Comparison of ENCODE assay signal across 21 cellular contexts in the genomic region with DNA sequence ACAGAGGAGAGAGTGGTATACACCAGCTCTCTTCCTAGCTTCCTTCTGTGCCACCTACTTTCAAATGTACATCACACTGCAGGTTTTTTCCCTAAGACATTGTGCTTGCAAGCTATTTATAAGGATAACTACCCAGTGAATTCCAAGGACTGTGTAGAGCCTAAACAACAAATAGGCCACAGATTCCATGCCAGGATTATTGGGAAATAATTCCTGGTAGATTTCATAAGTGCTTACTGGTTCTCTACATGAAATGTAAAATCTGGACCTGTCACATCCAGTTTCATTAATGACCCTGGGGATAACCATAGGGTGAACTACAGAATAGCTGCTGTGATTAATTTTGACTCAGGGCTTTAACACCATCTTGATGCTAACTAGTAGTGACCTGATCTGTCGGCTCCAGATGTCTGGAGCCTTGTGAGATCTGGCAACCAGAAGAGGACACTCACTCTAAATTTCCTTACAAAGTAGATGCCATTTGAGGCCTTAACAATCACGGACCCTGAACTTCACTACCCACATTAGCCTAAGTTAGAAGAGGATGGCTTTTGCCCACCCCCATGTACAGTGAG. TPM values are rescaled to one million over a fixed set of nuclear protein-coding genes. Genes with fewer than 3 reads are reported as not detected.
DNase-seq lines count a peak whose midpoint lies in the region; ATAC-seq and TF ChIP-seq lines count a peak whose summit lies in the region.
"Had no signal": no experiment of that assay in that cellular context is flagged by ENCODE, and none has a peak within 500 bp of the region (broad histone marks: within the 10 kb centered on the region; RNA-seq: fewer than 3 reads in every experiment).

No MANE protein-coding gene starts in this region.

- in situ Hi-C loops in gastrocnemius medialis (cut with MboI; ENCODE audit: low sequenced_read_pairs in 4 of 4), result no loop called here

- H3K27me3 Mint-ChIP-seq in chondrocyte (ENCODE audit: low read depth), result no peaks in the 10 kb centered on the region
- H3K27me3 Mint-ChIP-seq: B cell had no signal

- no peaks in the 10 kb centered on the region for H3K9me3 ChIP-seq in WERI-Rb-1 (ENCODE audit: severe bottlenecking)
- no peaks in the 10 kb centered on the region for H3K9me3 ChIP-seq in gastrocnemius medialis
- H3K9me3 ChIP-seq: SK-N-SH had no signal

- peaks cover 16% of the 10 kb centered on the region for H3K4me1 Mint-ChIP-seq in chondrocyte (ENCODE audit: low read depth)
- H3K4me1 Mint-ChIP-seq: B cell; CD8-positive, alpha-beta memory T cell had no signal

- H3K27me3 ChIP-seq in WERI-Rb-1 (ENCODE audit: insufficient read depth, low read depth, severe bottlenecking) (no peaks in the 10 kb centered on the region), gastrocnemius medialis (no peaks in the 10 kb centered on the region)

- no peaks in the 10 kb centered on the region for H3K9me3 Mint-ChIP-seq in chondrocyte (ENCODE audit: low read depth)
- H3K9me3 Mint-ChIP-seq: CD8-positive, alpha-beta memory T cell had no signal

- TF ChIP-seq POLR2A in gastrocnemius medialis (IDR thresholded peaks at IDR 0.05), result no peak

- H3K27ac ChIP-seq in WERI-Rb-1, result no peak overlapping the region
- peak overlapping the region; percentile 69 to 83 (median 80) for H3K27ac ChIP-seq in gastrocnemius medialis

- no peak overlapping the region for H3K4me3 ChIP-seq in WERI-Rb-1 (ENCODE audit: low read depth, low read length)
- no peak overlapping the region for H3K4me3 ChIP-seq in gastrocnemius medialis

- DNase-seq in WERI-Rb-1, result peak; percentile 62
- DNase-seq in chondrocyte (ENCODE audit: low spot score), result no peak
- peak; percentile 18 for DNase-seq in islet precursor cell
- DNase-seq in gastrocnemius medialis, result no peak
- DNase-seq in Kasumi-1 (lab: John Stamatoyannopoulos, UW), result no peak
- no peak for DNase-seq in AML-193 (lab: John Stamatoyannopoulos, UW)
- DNase-seq: CD8-positive, alpha-beta memory T cell; DMS 273 treated with DMSO at 0.1 percent for 48 hours; DMS79 treated with DMSO at 0.1 percent for 48 hours; GF-D8; Karpas-422; MV-4-11; NCI-H1105; NCI-H1436 treated with DMSO at 0.1 percent for 48 hours; NCI-H187 treated with DMSO at 0.1 percent for 48 hours; NCI-H748 treated with DMSO at 0.1 percent for 48 hours; NK-92 treated with Interleukin-12 subunit alpha and Interleukin-12 subunit beta, amount 100 ng/mL, for 24 hours; SK-N-SH had no signal

- intact Hi-C loops in gastrocnemius medialis (cut with DNase I; ENCODE audit: low total_unique reads), result loop anchor here (2.0 kb wide), 1 partner anchor 35 kb away; a partner anchor contains a TSS

- no peak overlapping the region for H3K4me3 Mint-ChIP-seq in chondrocyte (ENCODE audit: unreplicated experiment)
- H3K4me3 Mint-ChIP-seq: B cell; CD14-positive monocyte; CD8-positive, alpha-beta memory T cell had no signal

- H3K27ac Mint-ChIP-seq in chondrocyte (ENCODE audit: unreplicated experiment), result peak overlapping the region; percentile 1
- H3K27ac Mint-ChIP-seq: B cell; CD14-positive monocyte; CD8-positive, alpha-beta memory T cell had no signal

- TF ChIP-seq CTCF in WERI-Rb-1 (IDR thresholded peaks at IDR 0.05; ENCODE audit: low read depth, low read length), result no peak
- TF ChIP-seq CTCF in chondrocyte (IDR thresholded peaks at IDR 0.05), result no peak
- TF ChIP-seq CTCF in gastrocnemius medialis (IDR thresholded peaks at IDR 0.05 in 4 of 5, conservative IDR thresholded peaks at IDR 0.05 in 1 of 5), result no peak

- no peaks in the 10 kb centered on the region for H3K36me3 ChIP-seq in WERI-Rb-1
- H3K36me3 ChIP-seq in gastrocnemius medialis, result no peaks in the 10 kb centered on the region

- no peaks in the 10 kb centered on the region for H3K36me3 Mint-ChIP-seq in chondrocyte (ENCODE audit: low read depth)
- H3K36me3 Mint-ChIP-seq: CD14-positive monocyte; CD8-positive, alpha-beta memory T cell had no signal

- peaks cover 38 to 43% of the 10 kb centered on the region in 2 donors for H3K4me1 ChIP-seq in gastrocnemius medialis

- ATAC-seq in gastrocnemius medialis (peak in 1 of 2 donors; percentile 13), GM18511 (IDR thresholded peaks at IDR 0.05; ENCODE audit: unreplicated experiment) (no peak)

RNA-seq across cellular contexts. Expression of a gene that starts 34.3 kb away (rescaled TPM):
- total RNA-seq in chondrocyte (12.2 to 26.3 TPM (median 25.0 TPM) in 3 replicates), gastrocnemius medialis (10 to 100 TPM in 1 of 4 donors, 1 to 10 TPM in 3; 3.8 to 19.6 (median 6.5) TPM)

Comparison
In these comparisons a context has a peak if more than half of its experiments do, and no peak if none do; other contexts are left out.
1. DNase-seq: peak in WERI-Rb-1 (single experiment) and islet precursor cell (single experiment); none in chondrocyte (single experiment), gastrocnemius medialis (0 of 2), Kasumi-1 (0 of 2) and AML-193 (0 of 2).